In the genomic region with DNA sequence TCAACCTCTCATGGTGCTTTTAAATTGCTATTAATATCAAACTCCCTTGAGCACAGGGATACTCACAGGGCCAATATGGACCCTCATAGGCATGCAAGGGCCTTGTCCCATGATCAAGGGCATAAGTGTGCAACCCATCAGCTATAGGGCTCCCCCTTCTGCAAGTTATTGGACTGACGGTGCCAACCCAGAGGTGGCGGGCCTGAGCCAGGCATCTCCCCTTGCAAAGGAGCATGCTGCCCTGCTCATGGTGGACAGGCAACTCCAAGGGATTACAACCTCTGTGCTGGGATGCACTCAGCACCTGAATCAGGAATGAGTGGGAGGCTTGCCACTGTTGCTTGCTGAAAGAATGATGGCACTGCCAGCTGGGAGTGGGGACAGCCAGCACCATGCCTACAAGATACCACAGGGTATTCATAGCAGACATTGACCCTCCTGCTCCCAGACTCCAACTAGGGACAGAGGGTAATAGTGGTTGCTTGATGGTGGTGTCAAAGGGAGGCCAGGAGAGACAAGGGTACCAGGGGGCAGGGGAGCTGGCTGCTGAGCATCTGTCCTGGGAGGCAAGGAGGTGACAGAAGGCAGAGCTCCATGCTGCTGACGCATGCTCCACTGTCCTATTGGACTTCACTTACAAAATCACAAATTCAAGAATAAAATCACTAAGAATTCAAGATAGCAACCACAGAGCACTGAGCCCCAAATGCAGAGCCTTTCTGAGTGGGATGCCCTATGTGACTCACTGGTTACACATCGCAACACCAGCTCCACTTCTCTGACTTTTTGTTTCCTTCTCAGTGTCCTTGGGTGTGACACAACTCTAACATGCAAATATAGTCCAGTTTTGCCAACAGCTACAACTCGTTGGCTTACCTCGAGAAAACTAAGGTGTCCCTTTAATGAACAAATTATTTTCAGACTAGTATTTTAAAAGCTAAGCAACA, we compare ENCODE assay signal across 11 cellular contexts.
DNase-seq lines count a peak whose midpoint lies in the region; ATAC-seq, FAIRE-seq and TF ChIP-seq lines count a peak whose summit lies in the region.
"Had no signal": no experiment of that assay in that cellular context is flagged by ENCODE, and none has a peak within 500 bp of the region (broad histone marks: within the 10 kb centered on the region; RNA-seq: fewer than 3 reads in every experiment).

No MANE protein-coding gene starts in this region.

- H3K27me3 ChIP-seq in adipocyte (replicated peaks; ENCODE audit: control insufficient read depth, insufficient read depth, low read length) (no peaks in the 10 kb centered on the region), neural cell (ENCODE audit: insufficient read depth, low read depth, low read length) (no peaks in the 10 kb centered on the region), upper lobe of right lung (no peaks in the 10 kb centered on the region)
- H3K27me3 ChIP-seq: heart right ventricle had no signal

- H3K4me1 ChIP-seq in adipocyte (ENCODE audit: control insufficient read depth, insufficient read depth, low read length) (peaks cover 67% of the 10 kb centered on the region), upper lobe of right lung (no peaks in the 10 kb centered on the region)

- H4K20me1 ChIP-seq in neural cell (ENCODE audit: insufficient read depth): no peaks in the 10 kb centered on the region

- ATAC-seq in upper lobe of right lung: no peak

- intact Hi-C loops in upper lobe of right lung (cut with DNase I): no loop called here

- H3K9ac ChIP-seq in adipocyte (ENCODE audit: low read length) (no peak overlapping the region), neural cell (ENCODE audit: low read length) (no peak overlapping the region)

- H2AFZ ChIP-seq in neural cell (ENCODE audit: low read depth, low read length): no peak overlapping the region

- DNase-seq in activated T-cell treated with anti-CD3 and anti-CD28 coated beads for 48 hours (ENCODE audit: low read depth) (peak; percentile 2), H54 (ENCODE audit: insufficient read length, low spot score) (peak; percentile 26), adipocyte (ENCODE audit: low read depth) (peak; percentile 72), GDM1 (lab: John Stamatoyannopoulos, UW) (no peak), upper lobe of right lung (no peak), hippocampal formation (lab: John Stamatoyannopoulos, UW) (no peak)
- DNase-seq in activated T-cell treated with anti-CD3 and anti-CD28 coated beads, Interleukin-2, amount 50 U/mL, for 1 hour: no peak
- DNase-seq: heart right ventricle, Kasumi-1 had no signal

- no peak for TF ChIP-seq RAD21 in neural cell (conservative IDR thresholded peaks at IDR 0.05)

- no peaks in the 10 kb centered on the region for H3K79me2 ChIP-seq in neural cell (replicated peaks; ENCODE audit: insufficient read depth, low read length)

- H3K4me3 ChIP-seq in adipocyte (ENCODE audit: low read length): no peak overlapping the region
- peak overlapping the region; percentile 13 for H3K4me3 ChIP-seq in neural cell (ENCODE audit: low read length)
- H3K4me3 ChIP-seq in upper lobe of right lung: no peak overlapping the region
- H3K4me3 ChIP-seq: heart right ventricle had no signal

- no peak overlapping the region for H3K4me2 ChIP-seq in neural cell (ENCODE audit: low read length)

- no peaks in the 10 kb centered on the region for H3F3A ChIP-seq in neural cell (ENCODE audit: insufficient read depth, low read length, poor library complexity, severe bottlenecking)

- no peak for TF ChIP-seq POLR2A in H54 (IDR thresholded peaks at IDR 0.05; ENCODE audit: low read depth, low read length)

- no peaks in the 10 kb centered on the region for H3K9me3 ChIP-seq in adipocyte (ENCODE audit: control insufficient read depth, low read length)
- no peaks in the 10 kb centered on the region for H3K9me3 ChIP-seq in neural cell (ENCODE audit: low read length)
- H3K9me3 ChIP-seq in upper lobe of right lung: no peaks in the 10 kb centered on the region
- H3K9me3 ChIP-seq: heart right ventricle had no signal

- H3K27ac ChIP-seq in neural cell (ENCODE audit: low read length) (no peak overlapping the region), upper lobe of right lung (no peak overlapping the region)
- H3K27ac ChIP-seq: heart right ventricle had no signal

- FAIRE-seq in H54 (lab: Jason Lieb, UNC): peak; percentile 90
- FAIRE-seq: GM12891 had no signal

- H3K9me2 ChIP-seq in neural cell (ENCODE audit: insufficient read depth, low read length): no peaks in the 10 kb centered on the region

- no peaks in the 10 kb centered on the region for H3K36me3 ChIP-seq in adipocyte (ENCODE audit: control insufficient read depth, insufficient read depth, low read length, severe bottlenecking)
- no peaks in the 10 kb centered on the region for H3K36me3 ChIP-seq in neural cell (ENCODE audit: insufficient read depth, low read length)
- no peaks in the 10 kb centered on the region for H3K36me3 ChIP-seq in upper lobe of right lung
- H3K36me3 ChIP-seq: heart right ventricle had no signal

- no peak for TF ChIP-seq EP300 in neural cell (conservative IDR thresholded peaks at IDR 0.05; ENCODE audit: poor library complexity, severe bottlenecking)

- TF ChIP-seq CTCF in neural cell (IDR thresholded peaks at IDR 0.05; ENCODE audit: poor library complexity, severe bottlenecking) (no peak), upper lobe of right lung (IDR thresholded peaks at IDR 0.05) (no peak)

TF ChIP-seq in neural cell, 6 proteins besides CTCF, POLR2A, EP300 and RAD21:
- no peak for TF ChIP-seq POLR2AphosphoS5 (IDR thresholded peaks at IDR 0.05)
- TF ChIP-seq SMC3 (conservative IDR thresholded peaks at IDR 0.05; ENCODE audit: poor library complexity): no peak
- no peak for TF ChIP-seq EZH2 (IDR thresholded peaks at IDR 0.05; ENCODE audit: borderline replicate concordance, insufficient read depth, low read length, poor library complexity, severe bottlenecking)
- TF ChIP-seq MXI1 (conservative IDR thresholded peaks at IDR 0.05; ENCODE audit: poor library complexity, severe bottlenecking): no peak
- TF ChIP-seq TAF1 (IDR thresholded peaks at IDR 0.05; ENCODE audit: low read depth): no peak
- TF ChIP-seq, protein P1, sequence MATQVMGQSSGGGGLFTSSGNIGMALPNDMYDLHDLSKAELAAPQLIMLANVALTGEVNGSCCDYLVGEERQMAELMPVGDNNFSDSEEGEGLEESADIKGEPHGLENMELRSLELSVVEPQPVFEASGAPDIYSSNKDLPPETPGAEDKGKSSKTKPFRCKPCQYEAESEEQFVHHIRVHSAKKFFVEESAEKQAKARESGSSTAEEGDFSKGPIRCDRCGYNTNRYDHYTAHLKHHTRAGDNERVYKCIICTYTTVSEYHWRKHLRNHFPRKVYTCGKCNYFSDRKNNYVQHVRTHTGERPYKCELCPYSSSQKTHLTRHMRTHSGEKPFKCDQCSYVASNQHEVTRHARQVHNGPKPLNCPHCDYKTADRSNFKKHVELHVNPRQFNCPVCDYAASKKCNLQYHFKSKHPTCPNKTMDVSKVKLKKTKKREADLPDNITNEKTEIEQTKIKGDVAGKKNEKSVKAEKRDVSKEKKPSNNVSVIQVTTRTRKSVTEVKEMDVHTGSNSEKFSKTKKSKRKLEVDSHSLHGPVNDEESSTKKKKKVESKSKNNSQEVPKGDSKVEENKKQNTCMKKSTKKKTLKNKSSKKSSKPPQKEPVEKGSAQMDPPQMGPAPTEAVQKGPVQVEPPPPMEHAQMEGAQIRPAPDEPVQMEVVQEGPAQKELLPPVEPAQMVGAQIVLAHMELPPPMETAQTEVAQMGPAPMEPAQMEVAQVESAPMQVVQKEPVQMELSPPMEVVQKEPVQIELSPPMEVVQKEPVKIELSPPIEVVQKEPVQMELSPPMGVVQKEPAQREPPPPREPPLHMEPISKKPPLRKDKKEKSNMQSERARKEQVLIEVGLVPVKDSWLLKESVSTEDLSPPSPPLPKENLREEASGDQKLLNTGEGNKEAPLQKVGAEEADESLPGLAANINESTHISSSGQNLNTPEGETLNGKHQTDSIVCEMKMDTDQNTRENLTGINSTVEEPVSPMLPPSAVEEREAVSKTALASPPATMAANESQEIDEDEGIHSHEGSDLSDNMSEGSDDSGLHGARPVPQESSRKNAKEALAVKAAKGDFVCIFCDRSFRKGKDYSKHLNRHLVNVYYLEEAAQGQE (IDR thresholded peaks at IDR 0.05; ENCODE audit: borderline replicate concordance): no peak
TF ChIP-seq in neural cell: peak in this region for 0.

Comparison
In these comparisons a context has a peak if more than half of its experiments do, and no peak if none do; other contexts are left out.
1. DNase-seq: peak in activated T-cell treated with anti-CD3 and anti-CD28 coated beads for 48 hours (single experiment), H54 (single experiment) and adipocyte (single experiment); none in activated T-cell treated with anti-CD3 and anti-CD28 coated beads, Interleukin-2, amount 50 U/mL, for 1 hour (single experiment), GDM1 (single experiment), upper lobe of right lung (single experiment) and hippocampal formation (0 of 2).